In genomic region chr15:75718326-75718725, GRCh38 we compare ENCODE assay signal across 17 cellular contexts. TPM values are rescaled to one million over a fixed set of nuclear protein-coding genes. Genes with fewer than 3 reads are reported as not detected.
DNase-seq lines count a peak whose midpoint lies in the region; ATAC-seq, FAIRE-seq and TF ChIP-seq lines count a peak whose summit lies in the region.
"Had no signal": no experiment of that assay in that cellular context is flagged by ENCODE, and none has a peak within 500 bp of the region (broad histone marks: within the 10 kb centered on the region; RNA-seq: fewer than 3 reads in every experiment).

No MANE protein-coding gene starts in this region.

- H3K4me1 ChIP-seq in heart right ventricle (peaks cover 0 to 26% (median 9%) of the 10 kb centered on the region in 9 donors), astrocyte (ENCODE audit: insufficient read depth, low read length) (peaks cover 15% of the 10 kb centered on the region), vagina (peaks cover 15% of the 10 kb centered on the region), thyroid gland (peaks cover 6 to 24% of the 10 kb centered on the region in 2 donors), upper lobe of right lung (peaks cover 6% of the 10 kb centered on the region)

- no peak for TF ChIP-seq CTCF in heart right ventricle (IDR thresholded peaks at IDR 0.05)
- TF ChIP-seq CTCF in astrocyte (IDR thresholded peaks at IDR 0.05; ENCODE audit: insufficient read depth, low read depth, low read length): no peak
- TF ChIP-seq CTCF in vagina (IDR thresholded peaks at IDR 0.05): no peak
- TF ChIP-seq CTCF in thyroid gland (IDR thresholded peaks at IDR 0.05): no peak
- TF ChIP-seq CTCF in upper lobe of right lung (IDR thresholded peaks at IDR 0.05): no peak

- no peak overlapping the region for H2AFZ ChIP-seq in astrocyte (ENCODE audit: low read depth, low read length)

- H3K27ac ChIP-seq in heart right ventricle: no peak overlapping the region
- H3K27ac ChIP-seq in astrocyte (ENCODE audit: low read depth, low read length): no peak overlapping the region
- H3K27ac ChIP-seq in vagina: peak overlapping the region; percentile 27
- no peak overlapping the region for H3K27ac ChIP-seq in thyroid gland
- H3K27ac ChIP-seq in upper lobe of right lung: no peak overlapping the region
- H3K27ac ChIP-seq: lower lobe of right lung had no signal

- no peak overlapping the region for H3K9ac ChIP-seq in astrocyte (ENCODE audit: low read length)

- H3K36me3 ChIP-seq in heart right ventricle: no peaks in the 10 kb centered on the region
- no peaks in the 10 kb centered on the region for H3K36me3 ChIP-seq in astrocyte (ENCODE audit: insufficient read depth, low read length)
- no peaks in the 10 kb centered on the region for H3K36me3 ChIP-seq in vagina
- no peaks in the 10 kb centered on the region for H3K36me3 ChIP-seq in thyroid gland
- no peaks in the 10 kb centered on the region for H3K36me3 ChIP-seq in upper lobe of right lung
- H3K36me3 ChIP-seq: lower lobe of right lung had no signal

- H3K9me3 Mint-ChIP-seq in astrocyte (ENCODE audit: unreplicated experiment): no peaks in the 10 kb centered on the region
- H3K9me3 Mint-ChIP-seq: stimulated activated naive CD8-positive, alpha-beta T cell treated with anti-CD3 and anti-CD28 coated beads, Interleukin-15, amount 100 ng/mL, for 72 hours had no signal

- H4K20me1 ChIP-seq in astrocyte (ENCODE audit: insufficient read depth, low read length): no peaks in the 10 kb centered on the region

- no peak for ATAC-seq in Right ventricle myocardium superior (ENCODE audit: poor library complexity)
- no peak for ATAC-seq in heart right ventricle
- ATAC-seq in upper lobe of right lung: no peak
- ATAC-seq: lower lobe of right lung; stimulated activated naive CD8-positive, alpha-beta T cell treated with anti-CD3 and anti-CD28 coated beads, Interleukin-15, amount 100 ng/mL, for 72 hours had no signal

- no peaks in the 10 kb centered on the region for H3K9me3 ChIP-seq in heart right ventricle
- no peaks in the 10 kb centered on the region for H3K9me3 ChIP-seq in astrocyte (ENCODE audit: insufficient read depth, low read depth, low read length)
- no peaks in the 10 kb centered on the region for H3K9me3 ChIP-seq in vagina
- H3K9me3 ChIP-seq in thyroid gland: no peaks in the 10 kb centered on the region
- H3K9me3 ChIP-seq in upper lobe of right lung: no peaks in the 10 kb centered on the region
- H3K9me3 ChIP-seq: lower lobe of right lung had no signal

- H3K4me2 ChIP-seq in astrocyte (ENCODE audit: low read length): no peak overlapping the region

- H3K27me3 ChIP-seq in heart right ventricle (peaks cover 0 to 7% (median 0%) of the 10 kb centered on the region in 7 donors), astrocyte (ENCODE audit: insufficient read depth, low read length) (no peaks in the 10 kb centered on the region), vagina (no peaks in the 10 kb centered on the region), thyroid gland (no peaks in the 10 kb centered on the region), upper lobe of right lung (no peaks in the 10 kb centered on the region)

- DNase-seq in Right ventricle myocardium superior: peak; percentile 13
- DNase-seq in heart right ventricle: no peak
- DNase-seq in astrocyte (ENCODE audit: low read depth): peak; percentile 39
- peak; percentile 31 for DNase-seq in glomerular visceral epithelial cell (ENCODE audit: extremely low spot score)
- DNase-seq in vagina (ENCODE audit: extremely low spot score in 2 of 2): no peak
- DNase-seq in thyroid gland: no peak
- DNase-seq in AML-193 (lab: John Stamatoyannopoulos, UW): no peak
- no peak for DNase-seq in upper lobe of right lung
- DNase-seq: 8988T; activated CD4-positive, CD25-positive, alpha-beta regulatory T cell treated with anti-CD3 and anti-CD28 coated beads, Interleukin-2, amount 50 U/mL, for 72 hours; cerebellar nuclear complex; hippocampal formation; lower lobe of right lung; NCI-H1092; NCI-H510A treated with DMSO at 0.1 percent for 48 hours; stimulated activated CD4-positive, alpha-beta T cell treated with anti-CD3 and anti-CD28 coated beads, Interleukin-4, amount 100 ng/mL, for 1 hour; stimulated activated naive CD8-positive, alpha-beta T cell treated with anti-CD3 and anti-CD28 coated beads, Interleukin-15, amount 100 ng/mL, for 72 hours had no signal

- no peak overlapping the region for H3K4me3 Mint-ChIP-seq in astrocyte (ENCODE audit: unreplicated experiment)
- H3K4me3 Mint-ChIP-seq: stimulated activated naive CD8-positive, alpha-beta T cell treated with anti-CD3 and anti-CD28 coated beads, Interleukin-15, amount 100 ng/mL, for 72 hours had no signal

- 55 to 68% methylated on average over 3 of the region's 3 CpGs for WGBS in heart right ventricle, 2 donors
- WGBS in thyroid gland, 2 donors: 63 to 87% methylated on average over 3 of the region's 3 CpGs

- peaks cover 11% of the 10 kb centered on the region for H3K27me3 Mint-ChIP-seq in astrocyte (ENCODE audit: low read depth, unreplicated experiment)

- no peak overlapping the region for H3K27ac Mint-ChIP-seq in astrocyte (ENCODE audit: unreplicated experiment)
- H3K27ac Mint-ChIP-seq: stimulated activated naive CD8-positive, alpha-beta T cell treated with anti-CD3 and anti-CD28 coated beads, Interleukin-15, amount 100 ng/mL, for 72 hours had no signal

- peaks cover 5% of the 10 kb centered on the region for H3K4me1 Mint-ChIP-seq in astrocyte (ENCODE audit: low read depth, unreplicated experiment)

- no peak overlapping the region for H3K4me3 ChIP-seq in heart right ventricle
- no peak overlapping the region for H3K4me3 ChIP-seq in astrocyte (ENCODE audit: insufficient read depth, low read depth, low read length)
- no peak overlapping the region for H3K4me3 ChIP-seq in vagina
- no peak overlapping the region for H3K4me3 ChIP-seq in thyroid gland (replicated peaks in 1 of 3)
- no peak overlapping the region for H3K4me3 ChIP-seq in upper lobe of right lung
- H3K4me3 ChIP-seq: lower lobe of right lung had no signal

- FAIRE-seq in astrocyte (lab: Jason Lieb, UNC): peak; percentile 49

- no peak for TF ChIP-seq POLR2A in vagina (IDR thresholded peaks at IDR 0.05)
- no peak for TF ChIP-seq POLR2A in thyroid gland (IDR thresholded peaks at IDR 0.05)

- no peaks in the 10 kb centered on the region for H3K36me3 Mint-ChIP-seq in astrocyte (ENCODE audit: low read depth, unreplicated experiment)

- H3K79me2 ChIP-seq in astrocyte (ENCODE audit: insufficient read depth, low read length): no peaks in the 10 kb centered on the region

- intact Hi-C loops in Right ventricle myocardium superior (cut with DNase I) (no loop called here), heart right ventricle (cut with DNase I) (no loop called here), vagina (cut with DNase I) (no loop called here), thyroid gland (cut with DNase I) (no loop called here), upper lobe of right lung (cut with DNase I) (no loop called here)

RNA-seq across cellular contexts. Expression of gene CSPG4, which starts 5.7 kb away (rescaled TPM):
- total RNA-seq in Right ventricle myocardium superior (5.2 TPM), heart right ventricle (10 to 100 TPM in 8 of 10 donors, 1 to 10 TPM in 2; 7.4 to 19.8 (median 13.0) TPM), astrocyte (26.9 and 47.8 TPM in 2 replicates), vagina (23.1 TPM), thyroid gland (10 to 100 TPM in 1 of 4 donors, 1 to 10 TPM in 3; 2.4 to 10.5 (median 3.2) TPM), upper lobe of right lung (12.6 TPM)
- 10 to 100 TPM; 12.1 TPM for polyA plus RNA-seq in heart right ventricle

Comparison
In these comparisons a context has a peak if more than half of its experiments do, and no peak if none do; other contexts are left out.
1. DNase-seq: peak in Right ventricle myocardium superior (single experiment), astrocyte (single experiment) and glomerular visceral epithelial cell (single experiment); none in heart right ventricle (0 of 2), vagina (0 of 2), thyroid gland (0 of 2), AML-193 (0 of 2) and upper lobe of right lung (single experiment).